Comparison of ENCODE assay signal across 21 cellular contexts in the genomic region with DNA sequence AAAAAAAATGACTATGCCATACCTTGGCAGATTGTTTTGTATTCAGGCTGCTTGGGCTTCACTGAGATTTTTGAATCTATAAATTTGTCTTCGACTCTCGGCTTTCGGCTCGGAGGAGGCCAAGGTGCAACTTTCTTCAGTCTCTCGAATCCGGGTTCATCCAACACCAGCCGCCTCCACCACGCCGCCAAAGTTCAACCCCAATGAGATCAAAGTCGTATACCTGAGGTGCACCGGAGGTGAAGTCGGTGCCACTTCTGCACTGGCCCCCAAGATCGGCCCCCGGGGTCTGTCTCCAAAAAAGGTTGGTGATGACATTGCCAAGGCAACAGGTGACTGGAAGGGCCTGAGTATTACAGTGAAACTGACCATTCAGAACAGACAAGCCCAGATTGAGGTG. TPM values are rescaled to one million over a fixed set of nuclear protein-coding genes. Genes with fewer than 3 reads are reported as not detected.
DNase-seq lines count a peak whose midpoint lies in the region; ATAC-seq and TF ChIP-seq lines count a peak whose summit lies in the region.
"Had no signal": no experiment of that assay in that cellular context is flagged by ENCODE, and none has a peak within 500 bp of the region (broad histone marks: within the 10 kb centered on the region; RNA-seq: fewer than 3 reads in every experiment).

No MANE protein-coding gene starts in this region.

- H3K36me3 ChIP-seq in endodermal cell (ENCODE audit: control insufficient read depth, insufficient read depth, low read length): no peaks in the 10 kb centered on the region
- H3K36me3 ChIP-seq: BE2C, BLaER1 had no signal

- no peaks in the 10 kb centered on the region for H3K27me3 ChIP-seq in endodermal cell (ENCODE audit: control insufficient read depth, insufficient read depth, low read length, poor library complexity, severe bottlenecking)
- H3K27me3 ChIP-seq: BLaER1 had no signal

- 92 to 94% methylated on average over 14 of the region's 14 CpGs for WGBS in endodermal cell (ENCODE audit: insufficient coverage in 1 of 2, insufficient read length in 1 of 2), 2 experiments

- H3K27me3 Mint-ChIP-seq in chondrocyte (ENCODE audit: low read depth) (no peaks in the 10 kb centered on the region), endodermal cell (ENCODE audit: insufficient read depth) (peaks cover 3% of the 10 kb centered on the region)

- DNase-seq in chondrocyte (ENCODE audit: low spot score) (peak; percentile 57), endodermal cell (peak; percentile 3), islet precursor cell (peak; percentile 38), sciatic nerve (ENCODE audit: low spot score) (peak; percentile 50), NCI-H748 (lab: John Stamatoyannopoulos, UW; ENCODE audit: unreplicated experiment) (no peak), DMS53 (lab: John Stamatoyannopoulos, UW) (no peak), NCI-H1417 (lab: John Stamatoyannopoulos, UW) (no peak)
- DNase-seq: 8988T; ACHN; BE2C; C1 segment of cervical spinal cord; CD4-positive, alpha-beta memory T cell; CD4-positive, CD25-positive, alpha-beta regulatory T cell; CD8-positive, alpha-beta memory T cell; COR-L47; DMS 273 treated with DMSO at 0.1 percent for 48 hours; DMS153; DMS79 treated with DMSO at 0.1 percent for 48 hours; GF-D8 had no signal

- no peak overlapping the region for H3K27ac Mint-ChIP-seq in chondrocyte (ENCODE audit: unreplicated experiment)
- H3K27ac Mint-ChIP-seq in endodermal cell: no peak overlapping the region
- H3K27ac Mint-ChIP-seq: CD14-positive monocyte; CD4-positive, alpha-beta memory T cell; CD4-positive, CD25-positive, alpha-beta regulatory T cell; CD8-positive, alpha-beta memory T cell had no signal

- ATAC-seq in sciatic nerve: no peak

- H3K27ac ChIP-seq in endodermal cell (ENCODE audit: low read depth, low read length): no peak overlapping the region
- H3K27ac ChIP-seq: BLaER1 had no signal

- TF ChIP-seq CTCF in chondrocyte (IDR thresholded peaks at IDR 0.05) (no peak), endodermal cell (conservative IDR thresholded peaks at IDR 0.05) (no peak)

- peaks cover 9% of the 10 kb centered on the region for H3K9me3 ChIP-seq in endodermal cell (ENCODE audit: control insufficient read depth, low read length)
- H3K9me3 ChIP-seq: BE2C had no signal

- H3K4me3 ChIP-seq in endodermal cell (ENCODE audit: low read length): no peak overlapping the region
- H3K4me3 ChIP-seq: BLaER1 had no signal

- H3K9ac ChIP-seq in endodermal cell (ENCODE audit: extremely low read depth, low read length, poor library complexity, severe bottlenecking): no peak overlapping the region
- H3K9ac ChIP-seq: BLaER1 had no signal

- peaks cover 2% of the 10 kb centered on the region for H3K36me3 Mint-ChIP-seq in chondrocyte (ENCODE audit: low read depth)
- H3K36me3 Mint-ChIP-seq in endodermal cell (ENCODE audit: low read depth): no peaks in the 10 kb centered on the region
- H3K36me3 Mint-ChIP-seq: CD4-positive, CD25-positive, alpha-beta regulatory T cell had no signal

- H3K9me3 Mint-ChIP-seq in chondrocyte (ENCODE audit: low read depth) (peaks cover 20% of the 10 kb centered on the region), endodermal cell (peaks cover 20% of the 10 kb centered on the region)

- H3K4me3 Mint-ChIP-seq in chondrocyte (ENCODE audit: unreplicated experiment) (no peak overlapping the region), endodermal cell (no peak overlapping the region)
- H3K4me3 Mint-ChIP-seq: CD14-positive monocyte; CD4-positive, alpha-beta memory T cell; CD4-positive, CD25-positive, alpha-beta regulatory T cell; CD8-positive, alpha-beta memory T cell had no signal

- H3K4me1 Mint-ChIP-seq in chondrocyte (ENCODE audit: low read depth): no peaks in the 10 kb centered on the region
- H3K4me1 Mint-ChIP-seq in endodermal cell: no peaks in the 10 kb centered on the region
- H3K4me1 Mint-ChIP-seq: CD14-positive monocyte; CD4-positive, alpha-beta memory T cell; CD4-positive, CD25-positive, alpha-beta regulatory T cell; CD8-positive, alpha-beta memory T cell had no signal

- intact Hi-C loops in sciatic nerve (cut with DNase I): no loop called here

- no peaks in the 10 kb centered on the region for H3K4me1 ChIP-seq in endodermal cell (ENCODE audit: control insufficient read depth, insufficient read depth, low read length)
- H3K4me1 ChIP-seq: BE2C, BLaER1 had no signal

RNA-seq across cellular contexts. Expression of gene SPPL3, which starts 12.4 kb away (rescaled TPM):
- total RNA-seq in chondrocyte (45.7 to 53.6 TPM (median 51.3 TPM) in 3 replicates), endodermal cell (10 to 100 TPM; 41.1 to 46.8 TPM), sciatic nerve (58.5 TPM)
- 68.2 TPM for polyA plus RNA-seq in endodermal cell (2013, experiment 1 of 2)
- 54.4 TPM for polyA plus RNA-seq in endodermal cell (2013, experiment 2 of 2)

Comparison
In these comparisons a context has a peak if more than half of its experiments do, and no peak if none do; other contexts are left out.
1. DNase-seq: peak in chondrocyte (single experiment), endodermal cell (single experiment), islet precursor cell (single experiment) and sciatic nerve (single experiment); none in NCI-H748 (single experiment), DMS53 (single experiment) and NCI-H1417 (0 of 3).